In the genomic region with DNA sequence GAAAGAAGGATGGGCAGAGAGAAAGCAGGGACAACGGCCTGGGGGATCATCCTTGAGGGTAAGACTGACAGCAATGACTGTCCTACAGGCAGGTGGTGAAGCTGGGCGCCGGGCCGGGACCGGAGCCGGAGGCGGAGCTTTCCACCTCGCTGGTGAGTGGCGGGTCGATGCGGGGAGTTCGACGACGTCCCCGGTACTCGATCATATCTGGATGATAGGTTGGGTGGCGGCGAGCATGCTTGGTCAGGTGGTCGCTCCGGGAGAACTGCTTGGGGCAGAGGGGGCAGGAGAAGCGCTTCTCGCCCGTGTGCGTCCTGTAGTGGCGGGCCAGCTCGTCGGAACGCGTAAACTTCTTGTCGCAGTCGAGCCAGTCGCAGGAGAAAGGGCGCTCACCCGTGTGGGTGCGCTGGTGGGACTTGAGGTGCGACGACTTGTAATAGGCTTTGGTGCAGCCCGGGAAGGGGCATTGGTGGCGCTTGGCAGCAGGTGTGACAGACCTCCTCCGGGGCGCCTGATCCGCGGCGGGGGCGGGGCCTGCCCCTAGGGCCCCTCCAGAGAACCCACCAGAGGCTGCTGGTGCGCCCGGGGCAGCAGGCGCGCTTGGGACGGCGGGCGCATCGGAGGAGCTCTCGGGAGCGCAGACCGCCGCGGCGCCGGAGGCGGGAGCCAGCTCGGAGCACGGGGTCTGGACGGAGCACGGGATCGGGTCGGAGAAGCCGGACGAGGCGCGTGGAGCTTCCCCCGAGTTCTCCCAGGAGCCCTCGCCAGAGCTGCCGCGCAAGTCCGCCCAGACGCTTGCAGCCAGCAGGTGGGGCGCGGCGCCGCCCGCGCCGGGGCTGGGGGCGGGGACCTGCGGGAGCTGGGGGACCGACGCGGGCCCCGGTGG, we compare ENCODE assay signal across 8 cellular contexts. TPM values are rescaled to one million over a fixed set of nuclear protein-coding genes. Genes with fewer than 3 reads are reported as not detected.
DNase-seq lines count a peak whose midpoint lies in the region; ATAC-seq, FAIRE-seq and TF ChIP-seq lines count a peak whose summit lies in the region.

No MANE protein-coding gene starts in this region.

- CTCF ChIA-PET in Panc1 (lab: Charles Lee) (interaction anchor here (0.7 to 1.0 kb wide), 3 partner anchors 23 to 25 kb away, joined by 4 to 6 read pairs (median 5); no protein-coding TSS in a partner anchor), GM12878 (lab: Yijun Ruan, JAX) (interaction anchor here (0.6 to 1.0 kb wide), 2 partner anchors 25 to 664 kb away, joined by 3 read pairs; no protein-coding TSS in a partner anchor)

- no peaks in the 10 kb centered on the region for H3K79me2 ChIP-seq in GM12878 (ENCODE audit: control insufficient read depth, insufficient read depth, low read length)

- H2AFZ ChIP-seq in GM12878 (ENCODE audit: control insufficient read depth, low read depth, low read length): peak overlapping the region; percentile 43; the same call in 1 of the 2 replicates

- H3K27me3 ChIP-seq in Panc1 (ENCODE audit: control insufficient read depth, insufficient read depth, low read length) (peaks cover 39% of the 10 kb centered on the region), GM12878 (replicated peaks in 1 of 2; ENCODE audit: control insufficient read depth in 2 of 2, insufficient read depth in 2 of 2, low read length in 1 of 2) (peaks cover 9 to 15% of the 10 kb centered on the region in 2 experiments), subcutaneous abdominal adipose tissue (ENCODE audit: control insufficient read depth in 5 of 5, insufficient read depth in 4 of 5, low read length in 5 of 5) (peaks cover 0 to 24% (median 16%) of the 10 kb centered on the region in 5 donors)

- peak overlapping the region; percentile 62; the same call in 1 of the 2 replicates for H3K4me2 ChIP-seq in GM12878 (ENCODE audit: control insufficient read depth, insufficient read depth)

- H3K27ac ChIP-seq in Panc1 (ENCODE audit: low read length) (no peak overlapping the region), GM12878 (ENCODE audit: control insufficient read depth, insufficient read depth) (no peak overlapping the region), subcutaneous abdominal adipose tissue (ENCODE audit: low read depth, low read length) (no peak overlapping the region)

- H3K9me3 ChIP-seq in Panc1 (ENCODE audit: control insufficient read depth, insufficient read depth, low read depth, low read length) (no peaks in the 10 kb centered on the region), GM12878 (replicated peaks; ENCODE audit: control insufficient read depth, insufficient read depth, low read length) (no peaks in the 10 kb centered on the region; the same call in 2 of the 3 replicates), subcutaneous abdominal adipose tissue (ENCODE audit: control insufficient read depth in 5 of 5, low read length in 5 of 5) (peaks cover 14 to 47% (median 32%) of the 10 kb centered on the region in 5 donors)

- TF ChIP-seq CTCF in Panc1 (IDR thresholded peaks at IDR 0.05) (peak; percentile 73), GM12878 (IDR thresholded peaks at IDR 0.05 in 2 of 3, conservative IDR thresholded peaks at IDR 0.05 in 1 of 3; ENCODE audit: control insufficient read depth in 2 of 3, extremely low read depth in 1 of 3, insufficient read depth in 1 of 3, low read depth in 3 of 3, low read length in 3 of 3) (peak in 2 of 3 experiments; percentile 5 to 9; a peak in 1 of 6 replicates), lower leg skin (IDR thresholded peaks at IDR 0.05) (no peak)

- in situ Hi-C loops in Panc1 (cut with HindIII; ENCODE audit: low pct_unique_long_range_greater_than_20kb, low sequenced_read_pairs) (no loop called here), GM12878 (cut with MboI) (no loop called here)

- peak; percentile 91 for ATAC-seq in Panc1
- ATAC-seq in GM12878: peak; percentile 73
- no peak for ATAC-seq in GM18868 (IDR thresholded peaks at IDR 0.05; ENCODE audit: unreplicated experiment)
- ATAC-seq in HG02588 (IDR thresholded peaks at IDR 0.05; ENCODE audit: unreplicated experiment): no peak

- SMC1A ChIA-PET in GM12878 (lab: Charles Lee; ENCODE audit: uncharacterized antibody, unreplicated experiment): interaction anchor here (0.7 kb wide), 1 partner anchor 655 kb away, joined by 3 read pairs; no protein-coding TSS in a partner anchor

- TF ChIP-seq RAD21 in GM12878 (IDR thresholded peaks at IDR 0.05; ENCODE audit: insufficient read depth, low read depth, low read length): peak; percentile 26; the same call in 1 of the 2 replicates

- no peak for TF ChIP-seq EP300 in GM12878 (IDR thresholded peaks at IDR 0.05; ENCODE audit: borderline replicate concordance in 1 of 2, control insufficient read depth in 1 of 2, low read depth in 2 of 2, low read length in 2 of 2)

- POLR2A ChIA-PET in Panc1 (lab: Charles Lee): no interaction called here
- POLR2A ChIA-PET in GM12878 (lab: Charles Lee): no interaction called here

- DNase-seq in activated effector memory CD4-positive, alpha-beta T cell treated with anti-CD3 and anti-CD28 coated beads, Interleukin-2, amount 50 U/mL, for 16 hours: peak; percentile 70
- no peak for DNase-seq in activated effector memory CD4-positive, alpha-beta T cell treated with Interleukin-2 at 50 U/mL for 16 hours
- DNase-seq in Panc1 (ENCODE audit: low read depth, low spot score): no peak
- DNase-seq in GM12878 (ENCODE audit: low read depth, low spot score): no peak
- peak in 1 of 2 donors; percentile 87 for DNase-seq in lower leg skin (ENCODE audit: low spot score in 2 of 2)

- H4K20me1 ChIP-seq in GM12878 (ENCODE audit: control insufficient read depth, insufficient read depth): no peaks in the 10 kb centered on the region

- FAIRE-seq in GM12878 (lab: Jason Lieb, UNC): no peak

- H3K9ac ChIP-seq in GM12878 (ENCODE audit: control insufficient read depth, insufficient read depth, low read length) (no peak overlapping the region), subcutaneous abdominal adipose tissue (ENCODE audit: low read length in 5 of 5) (no peak overlapping the region)

- intact Hi-C loops in Panc1 (cut with micrococcal nuclease; ENCODE audit: unreplicated experiment) (loop anchor here (10.0 kb wide), 1 partner anchor 102 kb away; no protein-coding TSS in a partner anchor), GM12878 (cut with micrococcal nuclease; ENCODE audit: unreplicated experiment) (no loop called here), lower leg skin (cut with DNase I; ENCODE audit: low total_unique reads) (no loop called here)

- 71% methylated on average over 52 of the region's 90 CpGs for WGBS in GM12878 (ENCODE audit: insufficient coverage, insufficient replicate concordance, low lambda C conversion rate, missing lambda C conversion rate)
- 17 to 21% methylated on average over 55 to 68 of the region's 90 CpGs for WGBS in lower leg skin, 2 donors

- TF ChIP-seq POLR2A in GM12878 (IDR thresholded peaks at IDR 0.05; ENCODE audit: low read depth, low read length): no peak
- no peak for TF ChIP-seq POLR2A in lower leg skin (IDR thresholded peaks at IDR 0.05)

- H3K36me3 ChIP-seq in Panc1 (ENCODE audit: control insufficient read depth, insufficient read depth, low read length): no peaks in the 10 kb centered on the region
- H3K36me3 ChIP-seq in GM12878 (ENCODE audit: control insufficient read depth in 2 of 2, insufficient read depth in 2 of 2, low read length in 1 of 2): no peaks in the 10 kb centered on the region
- no peaks in the 10 kb centered on the region for H3K36me3 ChIP-seq in subcutaneous abdominal adipose tissue (ENCODE audit: control insufficient read depth in 5 of 5, insufficient read depth in 5 of 5, low read length in 5 of 5)

- RAD21 ChIA-PET in GM12878 (lab: Charles Lee; ENCODE audit: unreplicated experiment): no interaction called here

- BruUV-seq in Panc1 (replicated peaks; lab: Mats Ljungman, UMichigan): no TSS peak
- no TSS peak for BruUV-seq in GM12878 (replicated peaks; lab: Mats Ljungman, UMichigan)

- peak overlapping the region; percentile 40 to 56 for H3K4me3 ChIP-seq in Panc1 (ENCODE audit: low read depth in 2 of 2, low read length in 2 of 2)
- no peak overlapping the region for H3K4me3 ChIP-seq in GM12878
- H3K4me3 ChIP-seq in lower leg skin (ENCODE audit: low read depth, poor library complexity, severe bottlenecking): peak overlapping the region; percentile 22
- H3K4me3 ChIP-seq in subcutaneous abdominal adipose tissue (ENCODE audit: low read depth in 1 of 5, low read length in 5 of 5): peak overlapping the region; percentile 52 to 62 (median 57)

- H3K4me1 ChIP-seq in Panc1 (ENCODE audit: control insufficient read depth, insufficient read depth, low read length) (peaks cover 3% of the 10 kb centered on the region; the same call in 1 of the 2 replicates), GM12878 (ENCODE audit: control insufficient read depth, insufficient read depth, low read length) (no peaks in the 10 kb centered on the region), subcutaneous abdominal adipose tissue (ENCODE audit: control insufficient read depth in 5 of 5, insufficient read depth in 5 of 5, low read length in 5 of 5) (peaks cover 0 to 11% (median 0%) of the 10 kb centered on the region in 5 donors)

RNA-seq across cellular contexts. Expression of a gene that starts 0.8 kb away (rescaled TPM):
- 0.39 TPM for total RNA-seq in Panc1 (2021; ENCODE audit: unreplicated experiment)
- 0.27 TPM for polyA plus RNA-seq in Panc1 (2012; ENCODE audit: insufficient read length)
- not detected in 2 replicates for total RNA-seq in GM12878 (2013; cell fraction: nucleolus; rRNA removed)
- total RNA-seq in GM12878 (2014; rRNA removed): 0.06 TPM in 1 of 2 replicates, not detected in the other
- not detected in 2 replicates for total RNA-seq in GM12878 (2014; rRNA removed; fragmentation: Illumina TruSeq; extraction: Trizol)
- total RNA-seq in GM12878 (2021): not detected in 2 replicates
- polyA plus RNA-seq in GM12878 (2011; ENCODE audit: low read depth): not detected
- not detected in 2 replicates for polyA plus RNA-seq in GM12878 (2011; rRNA removed)
- not detected in 2 replicates for polyA plus RNA-seq in GM12878 (2011; cell fraction: cytosol; rRNA removed)
- not detected in 2 replicates for polyA plus RNA-seq in GM12878 (2011; cell fraction: nucleus; rRNA removed)
- polyA plus RNA-seq in GM12878 (2012): not detected in 2 replicates
- not detected in 2 replicates for polyA plus RNA-seq in GM12878 (2014; fragmentation: Illumina TruSeq; extraction: Trizol)
- not detected for polyA plus RNA-seq in GM12878 (2014; fragmentation: Nextera tagmentation; extraction: Ambion mirVana)
- not detected in 2 replicates for polyA plus RNA-seq in GM12878 (2014; rRNA removed)
- polyA plus RNA-seq in GM12878 (2016; fragmentation: Nextera tagmentation; extraction: Ambion mirVana): not detected
- polyA minus RNA-seq in GM12878 (2011; rRNA and poly(A)+ RNA removed): not detected in 2 replicates
- polyA minus RNA-seq in GM12878 (2011; cell fraction: cytosol; rRNA and poly(A)+ RNA removed): not detected in 2 replicates
- polyA minus RNA-seq in GM12878 (2011; cell fraction: nucleus; rRNA and poly(A)+ RNA removed): not detected in 2 replicates
- under 1 TPM in 2 of 4 donors, not detected in 2; 0.07 to 0.16 TPM for total RNA-seq in lower leg skin

RNA-seq across cellular contexts. Expression of a gene that starts 46.9 kb away (rescaled TPM):
- total RNA-seq in Panc1 (2021; ENCODE audit: unreplicated experiment) (not detected), GM12878 (2014; rRNA removed) (not detected in 2 replicates), GM12878 (2014; rRNA removed; fragmentation: Illumina TruSeq; extraction: Trizol) (not detected in 2 replicates), GM12878 (2021) (not detected in 2 replicates), lower leg skin (not detected)
- not detected for polyA plus RNA-seq in Panc1 (2012; ENCODE audit: insufficient read length)
- total RNA-seq in GM12878 (2013; cell fraction: nucleolus; rRNA removed): not detected in 2 replicates
- polyA plus RNA-seq in GM12878 (2011; ENCODE audit: low read depth): not detected
- polyA plus RNA-seq in GM12878 (2011; rRNA removed) (not detected in 2 replicates), GM12878 (2014; fragmentation: Illumina TruSeq; extraction: Trizol) (not detected in 2 replicates), GM12878 (2014; fragmentation: Nextera tagmentation; extraction: Ambion mirVana) (not detected), GM12878 (2014; rRNA removed) (not detected in 2 replicates), GM12878 (2016; fragmentation: Nextera tagmentation; extraction: Ambion mirVana) (not detected)
- not detected in 2 replicates for polyA plus RNA-seq in GM12878 (2011; cell fraction: cytosol; rRNA removed)
- not detected in 2 replicates for polyA plus RNA-seq in GM12878 (2011; cell fraction: nucleus; rRNA removed)
- not detected in 2 replicates for polyA plus RNA-seq in GM12878 (2012)
- polyA minus RNA-seq in GM12878 (2011; rRNA and poly(A)+ RNA removed): not detected in 2 replicates
- polyA minus RNA-seq in GM12878 (2011; cell fraction: cytosol; rRNA and poly(A)+ RNA removed): not detected in 2 replicates
- not detected in 2 replicates for polyA minus RNA-seq in GM12878 (2011; cell fraction: nucleus; rRNA and poly(A)+ RNA removed)

Comparison
In these comparisons a context has a peak if more than half of its experiments do, and no peak if none do; other contexts are left out.
1. ATAC-seq: peak in Panc1 (single experiment) and GM12878 (single experiment); none in GM18868 (single experiment) and HG02588 (single experiment).
2. CTCF ChIP-seq: peak in Panc1 (single experiment) and GM12878 (2 of 3); none in lower leg skin (0 of 3).